In genomic region chr5:132483101-132483500, GRCh38 we compare ENCODE assay signal across 16 cellular contexts. TPM values are rescaled to one million over a fixed set of nuclear protein-coding genes. Genes with fewer than 3 reads are reported as not detected.
DNase-seq lines count a peak whose midpoint lies in the region; ATAC-seq and TF ChIP-seq lines count a peak whose summit lies in the region.
"Had no signal": no experiment of that assay in that cellular context is flagged by ENCODE, and none has a peak within 500 bp of the region (broad histone marks: within the 10 kb centered on the region; RNA-seq: fewer than 3 reads in every experiment).

No MANE protein-coding gene starts in this region.

- POLR2A ChIA-PET in activated B cell treated with CpG ODN at 0.5 μM for 24 hours (lab: Charles Lee), result interaction anchor here (0.7 to 13.4 kb wide), 6 partner anchors 7 to 68 kb away, joined by 7 to 286 read pairs (median 120); no protein-coding TSS in a partner anchor

- peaks cover 84% of the 10 kb centered on the region for H3K4me1 Mint-ChIP-seq in activated CD8-positive, alpha-beta memory T cell treated with anti-CD3 and anti-CD28 coated beads, Interleukin-2, amount 10 ng/mL, durations not matched to agents 7 days and 5 days
- peaks cover 78% of the 10 kb centered on the region for H3K4me1 Mint-ChIP-seq in activated B cell treated with CpG ODN at 0.5 μM for 24 hours
- H3K4me1 Mint-ChIP-seq in endothelial cell (ENCODE audit: unreplicated experiment), result peaks cover 9% of the 10 kb centered on the region

- H3K4me1 ChIP-seq in stomach (peaks cover 30 to 75% (median 49%) of the 10 kb centered on the region in 4 donors), lower lobe of right lung (peaks cover 80% of the 10 kb centered on the region)

- H3K36me3 Mint-ChIP-seq in activated CD8-positive, alpha-beta memory T cell treated with anti-CD3 and anti-CD28 coated beads, Interleukin-2, amount 10 ng/mL, durations not matched to agents 7 days and 5 days, result peaks cover 63% of the 10 kb centered on the region
- peaks cover 69% of the 10 kb centered on the region for H3K36me3 Mint-ChIP-seq in activated B cell treated with CpG ODN at 0.5 μM for 24 hours (ENCODE audit: low read depth)
- H3K36me3 Mint-ChIP-seq in endothelial cell (ENCODE audit: low read depth, unreplicated experiment), result peaks cover 19% of the 10 kb centered on the region

- TF ChIP-seq POLR2A in stomach (IDR thresholded peaks at IDR 0.05), result no peak

- TF ChIP-seq CTCF in activated B cell treated with CpG ODN at 0.5 μM for 24 hours (IDR thresholded peaks at IDR 0.05) (no peak), endothelial cell (IDR thresholded peaks at IDR 0.05; ENCODE audit: unreplicated experiment) (no peak), stomach (IDR thresholded peaks at IDR 0.05) (no peak), lower lobe of right lung (IDR thresholded peaks at IDR 0.05) (no peak), GM13977 (IDR thresholded peaks at IDR 0.05; ENCODE audit: extremely low read depth, insufficient read depth, missing control alignments) (no peak)

- in situ Hi-C loops in GM13977 (cut with MboI; ENCODE audit: low pct_unique_long_range_greater_than_20kb, low sequenced_read_pairs, unreplicated experiment), result no loop called here

- H3K4me3 Mint-ChIP-seq in activated CD8-positive, alpha-beta memory T cell treated with anti-CD3 and anti-CD28 coated beads, Interleukin-2, amount 10 ng/mL, durations not matched to agents 7 days and 5 days, result no peak overlapping the region
- H3K4me3 Mint-ChIP-seq in activated B cell treated with CpG ODN at 0.5 μM for 24 hours (no peak overlapping the region), endothelial cell (ENCODE audit: unreplicated experiment) (peak overlapping the region; percentile 39)

- H3K4me3 ChIP-seq in stomach, result no peak overlapping the region
- H3K4me3 ChIP-seq in lower lobe of right lung, result no peak overlapping the region
- H3K4me3 ChIP-seq: coronary artery, heart left ventricle, mucosa of descending colon had no signal

- intact Hi-C loops in activated B cell treated with CpG ODN at 0.5 μM for 24 hours (cut with micrococcal nuclease), result no loop called here
- intact Hi-C loops in stomach (cut with DNase I; ENCODE audit: low total_unique reads), result no loop called here
- intact Hi-C loops in lower lobe of right lung (cut with DNase I), result no loop called here

- peak overlapping the region; percentile 61 for H3K27ac Mint-ChIP-seq in activated CD8-positive, alpha-beta memory T cell treated with anti-CD3 and anti-CD28 coated beads, Interleukin-2, amount 10 ng/mL, durations not matched to agents 7 days and 5 days
- H3K27ac Mint-ChIP-seq in activated B cell treated with CpG ODN at 0.5 μM for 24 hours (no peak overlapping the region), endothelial cell (ENCODE audit: unreplicated experiment) (no peak overlapping the region)

- 63 to 79% (median 72%) methylated on average over 8 of the region's 8 CpGs for WGBS in stomach, 5 donors

- H3K9me3 ChIP-seq in stomach, result no peaks in the 10 kb centered on the region
- H3K9me3 ChIP-seq in lower lobe of right lung, result no peaks in the 10 kb centered on the region
- H3K9me3 ChIP-seq: heart left ventricle, mucosa of descending colon had no signal

- CTCF ChIA-PET in activated CD8-positive, alpha-beta memory T cell treated with anti-CD3 and anti-CD28 coated beads, Interleukin-2, amount 10 ng/mL, durations not matched to agents 7 days and 5 days (lab: Charles Lee), result interaction anchor here (1.3 to 7.1 kb wide), 3 partner anchors 7 to 60 kb away, joined by 5 to 57 read pairs (median 7); partner anchors contain the start of gene IRF1
- CTCF ChIA-PET in activated B cell treated with CpG ODN at 0.5 μM for 24 hours (lab: Charles Lee), result no interaction called here

- no peaks in the 10 kb centered on the region for H3K27me3 ChIP-seq in stomach
- no peaks in the 10 kb centered on the region for H3K27me3 ChIP-seq in lower lobe of right lung (ENCODE audit: low read depth)
- H3K27me3 ChIP-seq: heart left ventricle had no signal

- no peak for TF ChIP-seq EP300 in stomach (IDR thresholded peaks at IDR 0.05)

- ATAC-seq in activated CD8-positive, alpha-beta memory T cell treated with anti-CD3 and anti-CD28 coated beads, Interleukin-2, amount 10 ng/mL, durations not matched to agents 7 days and 5 days, result no peak
- ATAC-seq in activated B cell treated with CpG ODN at 0.5 μM for 24 hours (ENCODE audit: low read depth) (no peak), lower lobe of right lung (no peak)
- ATAC-seq: esophagus mucosa, heart left ventricle, mucosa of descending colon had no signal

- H3K9me3 Mint-ChIP-seq in activated CD8-positive, alpha-beta memory T cell treated with anti-CD3 and anti-CD28 coated beads, Interleukin-2, amount 10 ng/mL, durations not matched to agents 7 days and 5 days (ENCODE audit: low read depth), result no peaks in the 10 kb centered on the region
- H3K9me3 Mint-ChIP-seq in activated B cell treated with CpG ODN at 0.5 μM for 24 hours (no peaks in the 10 kb centered on the region), endothelial cell (ENCODE audit: unreplicated experiment) (no peaks in the 10 kb centered on the region)

- no peaks in the 10 kb centered on the region for H3K27me3 Mint-ChIP-seq in activated CD8-positive, alpha-beta memory T cell treated with anti-CD3 and anti-CD28 coated beads, Interleukin-2, amount 10 ng/mL, durations not matched to agents 7 days and 5 days
- H3K27me3 Mint-ChIP-seq in activated B cell treated with CpG ODN at 0.5 μM for 24 hours (no peaks in the 10 kb centered on the region), endothelial cell (ENCODE audit: unreplicated experiment) (peaks cover 10% of the 10 kb centered on the region)

- H3K27ac ChIP-seq in stomach (peak overlapping the region in 3 of 5 donors; percentile 13 to 95 (median 48)), lower lobe of right lung (no peak overlapping the region)
- H3K27ac ChIP-seq: KMS-11 had no signal

- H3K36me3 ChIP-seq in stomach (peaks cover 53 to 75% (median 63%) of the 10 kb centered on the region in 4 donors), lower lobe of right lung (peaks cover 71% of the 10 kb centered on the region)

- peak; percentile 31 for DNase-seq in activated CD8-positive, alpha-beta memory T cell treated with anti-CD3 and anti-CD28 coated beads, Interleukin-2, amount 10 ng/mL, durations not matched to agents 7 days and 5 days
- no peak for DNase-seq in activated CD8-positive, alpha-beta memory T cell treated with anti-CD3 and anti-CD28 coated beads for 24 hours
- DNase-seq in activated B cell treated with CpG ODN at 0.5 μM for 24 hours (peak; percentile 11), endothelial cell (ENCODE audit: low spot score) (no peak), stomach (peak; percentile 16), lower lobe of right lung (no peak), retina (no peak), GM13977 (ENCODE audit: low spot score) (no peak)
- DNase-seq: kidney, NCI-H345, SIG-M5 had no signal

RNA-seq across cellular contexts. Expression of gene IRF1, which starts 7.5 kb away (rescaled TPM):
- 100 to 1,000 TPM; 205 to 223 TPM for total RNA-seq in activated CD8-positive, alpha-beta memory T cell treated with anti-CD3 and anti-CD28 coated beads, Interleukin-2, amount 10 ng/mL, durations not matched to agents 7 days and 5 days
- 126 and 134 TPM in 2 replicates for total RNA-seq in activated B cell treated with CpG ODN at 0.5 μM for 24 hours
- total RNA-seq in endothelial cell (ENCODE audit: unreplicated experiment), result 7.1 TPM
- 100 to 1,000 TPM in 2 of 5 donors, 10 to 100 TPM in 3; 18.0 to 256 (median 91.5) TPM for total RNA-seq in stomach
- 10 to 100 TPM; 17.1 to 80.2 (median 49.1) TPM for polyA plus RNA-seq in stomach
- total RNA-seq in lower lobe of right lung, result 81.2 TPM

Comparison
In these comparisons a context has a peak if more than half of its experiments do, and no peak if none do; other contexts are left out.
1. DNase-seq: peak in activated CD8-positive, alpha-beta memory T cell treated with anti-CD3 and anti-CD28 coated beads, Interleukin-2, amount 10 ng/mL, durations not matched to agents 7 days and 5 days (single experiment), activated B cell treated with CpG ODN at 0.5 μM for 24 hours (single experiment) and stomach (single experiment); none in activated CD8-positive, alpha-beta memory T cell treated with anti-CD3 and anti-CD28 coated beads for 24 hours (single experiment), endothelial cell (single experiment), lower lobe of right lung (single experiment), retina (single experiment) and GM13977 (single experiment).